Comparison of ENCODE assay signal across 10 cellular contexts in the genomic region with DNA sequence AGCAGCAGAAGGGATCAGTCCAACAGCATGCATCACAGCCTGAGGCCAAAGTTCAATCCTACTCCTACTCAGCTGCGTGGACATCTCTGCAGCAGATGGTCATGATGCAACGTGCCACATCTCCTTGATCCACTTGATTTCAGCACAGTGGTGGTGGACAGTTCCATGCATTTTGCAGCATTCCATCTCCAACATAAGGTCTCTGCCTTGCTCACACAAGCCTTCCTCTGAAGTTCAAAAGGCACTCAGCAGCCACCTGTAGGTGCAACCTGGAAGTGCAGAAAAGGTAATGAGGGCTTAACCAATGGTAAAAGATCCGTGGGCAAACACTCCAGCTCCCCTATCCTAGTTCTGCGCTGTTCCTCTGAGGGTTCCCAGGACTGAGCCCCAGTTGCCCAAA. TPM values are rescaled to one million over a fixed set of nuclear protein-coding genes. Genes with fewer than 3 reads are reported as not detected.
DNase-seq lines count a peak whose midpoint lies in the region; ATAC-seq and FAIRE-seq lines count a peak whose summit lies in the region.
"Had no signal": no experiment of that assay in that cellular context is flagged by ENCODE, and none has a peak within 500 bp of the region (broad histone marks: within the 10 kb centered on the region; RNA-seq: fewer than 3 reads in every experiment).

No MANE protein-coding gene starts in this region.

- ATAC-seq in HG03460 (IDR thresholded peaks at IDR 0.05; ENCODE audit: unreplicated experiment) (no peak), GM21825 (IDR thresholded peaks at IDR 0.05; ENCODE audit: unreplicated experiment) (no peak)

- FAIRE-seq in frontal cortex (lab: Jason Lieb, UNC), result no peak

- DNase-seq in AG08395 (ENCODE audit: low spot score) (peak; percentile 34), HCEC 1CT (peak; percentile 41), SW480 (ENCODE audit: low spot score) (peak; percentile 63), iPS DF 19.7 (ENCODE audit: low read depth, low spot score) (peak; percentile 75), NOMO-1 treated with dmso at 0.1 percent for 144 hours (lab: John Stamatoyannopoulos, UW; ENCODE audit: unreplicated experiment) (no peak), frontal cortex (ENCODE audit: low spot score in 2 of 2) (no peak)
- DNase-seq: colonic mucosa, T-helper 9 cell had no signal

RNA-seq across cellular contexts. Expression of gene CHCHD3, which starts 57.5 kb away (rescaled TPM):
- total RNA-seq in frontal cortex, result 60.7 TPM

Comparison
In these comparisons a context has a peak if more than half of its experiments do, and no peak if none do; other contexts are left out.
1. DNase-seq: peak in AG08395 (single experiment), HCEC 1CT (single experiment), SW480 (single experiment) and iPS DF 19.7 (single experiment); none in NOMO-1 treated with dmso at 0.1 percent for 144 hours (single experiment) and frontal cortex (0 of 2).